ENCODE assay signal across 12 cellular contexts in the genomic region with DNA sequence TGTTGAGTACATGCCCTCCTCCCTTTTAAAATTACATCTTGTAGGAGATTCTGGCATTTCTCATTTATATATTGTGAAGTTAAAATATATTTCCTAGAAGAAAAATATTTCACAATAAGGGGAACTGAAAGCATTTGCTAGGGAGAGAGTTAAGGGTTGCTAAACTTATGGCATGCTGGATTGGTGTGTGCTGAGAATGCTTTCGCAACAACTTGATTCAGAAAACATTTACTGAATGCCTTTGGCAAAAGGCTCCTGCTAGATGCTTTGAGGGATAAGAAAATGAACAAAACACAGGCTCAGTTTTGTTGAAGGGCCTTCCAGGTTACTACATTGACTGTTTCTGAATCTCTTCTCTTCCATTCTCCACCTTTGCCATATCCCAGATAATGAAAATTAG.
DNase-seq lines count a peak whose midpoint lies in the region; ATAC-seq, FAIRE-seq and TF ChIP-seq lines count a peak whose summit lies in the region.
"Had no signal": no experiment of that assay in that cellular context is flagged by ENCODE, and none has a peak within 500 bp of the region (broad histone marks: within the 10 kb centered on the region; RNA-seq: fewer than 3 reads in every experiment).

No MANE protein-coding gene starts in this region.

- no peak overlapping the region for H3K4ac ChIP-seq in H1 (replicated peaks; ENCODE audit: insufficient read length, low read depth, low read length)

- H4K91ac ChIP-seq in H1 (replicated peaks; ENCODE audit: insufficient read length, low read length) = no peak overlapping the region

- no peaks in the 10 kb centered on the region for H3K9me3 ChIP-seq in H1 (ENCODE audit: insufficient read depth in 2 of 2, low read depth in 1 of 2, low read length in 1 of 2)
- H3K9me3 ChIP-seq in esophagus muscularis mucosa = no peaks in the 10 kb centered on the region
- H3K9me3 ChIP-seq: Caco-2, HAP-1 had no signal

- no peak overlapping the region for H3K56ac ChIP-seq in H1 (replicated peaks; ENCODE audit: insufficient read length, low read depth, low read length)

- CTCF ChIA-PET in H1 (lab: Charles Lee; ENCODE audit: partially characterized antibody) = interaction anchor here (0.7 to 1.4 kb wide), 2 partner anchors 9 to 15 kb away, joined by 3 read pairs; no protein-coding TSS in a partner anchor
- CTCF ChIA-PET in activated CD4-positive, alpha-beta T cell treated with anti-CD3 and anti-CD28 coated beads for 36 hours (lab: Charles Lee) = interaction anchor here (0.7 to 1.9 kb wide), 4 partner anchors 9 to 66 kb away, joined by 3 to 7 read pairs (median 4); no protein-coding TSS in a partner anchor

- H3K14ac ChIP-seq in H1 (ENCODE audit: insufficient read length) = no peak overlapping the region

- H3K27me3 ChIP-seq in H1 (replicated peaks in 1 of 4; ENCODE audit: control insufficient read depth in 3 of 4, extremely low read depth in 1 of 4, insufficient read depth in 3 of 4, low read length in 3 of 4) = no peaks in the 10 kb centered on the region
- H3K27me3 ChIP-seq in esophagus muscularis mucosa = no peaks in the 10 kb centered on the region

- DNase-seq in AG08395 (ENCODE audit: low spot score) = peak; percentile 76
- peak; percentile 22 for DNase-seq in NCI-H460 (ENCODE audit: extremely low read depth, low read depth)
- no peak for DNase-seq in H1 (ENCODE audit: low read depth in 1 of 2, low spot score in 2 of 2)
- DNase-seq in myocyte (ENCODE audit: low read depth) = peak; percentile 33
- no peak for DNase-seq in esophagus muscularis mucosa (ENCODE audit: extremely low spot score)
- no peak for DNase-seq in activated CD4-positive, alpha-beta T cell treated with anti-CD3 and anti-CD28 coated beads for 36 hours
- no peak for DNase-seq in COLO668 (lab: John Stamatoyannopoulos, UW; ENCODE audit: unreplicated experiment)
- no peak for DNase-seq in activated T-cell treated with anti-CD3 and anti-CD28 coated beads for 4 hours
- DNase-seq: NCI-H2227 treated with DMSO at 0.1 percent for 48 hours had no signal

- no peak overlapping the region for H2AFZ ChIP-seq in H1 (ENCODE audit: low read length)

- no peak overlapping the region for H2BK120ac ChIP-seq in H1 (replicated peaks; ENCODE audit: low read depth, low read length)

- H3K27me3 Mint-ChIP-seq in activated CD4-positive, alpha-beta T cell treated with anti-CD3 and anti-CD28 coated beads for 36 hours = no peaks in the 10 kb centered on the region

- no peaks in the 10 kb centered on the region for H4K20me1 ChIP-seq in H1 (replicated peaks in 1 of 2; ENCODE audit: control insufficient read depth in 1 of 2, insufficient read depth in 2 of 2, low read length in 2 of 2)

- H3K4me1 Mint-ChIP-seq in activated CD4-positive, alpha-beta T cell treated with anti-CD3 and anti-CD28 coated beads for 36 hours = peaks cover 40% of the 10 kb centered on the region

- no peak overlapping the region for H2BK12ac ChIP-seq in H1 (ENCODE audit: low read depth, low read length)

- ATAC-seq in activated CD4-positive, alpha-beta T cell treated with anti-CD3 and anti-CD28 coated beads for 36 hours = no peak

- no peak for FAIRE-seq in H1 (lab: Jason Lieb, UNC)
- FAIRE-seq: islet of Langerhans had no signal

- H3K36me3 Mint-ChIP-seq in activated CD4-positive, alpha-beta T cell treated with anti-CD3 and anti-CD28 coated beads for 36 hours (ENCODE audit: low read depth) = peaks cover 5% of the 10 kb centered on the region

- no peak for TF ChIP-seq RAD21 in H1 (IDR thresholded peaks at IDR 0.05 in 1 of 2, conservative IDR thresholded peaks at IDR 0.05 in 1 of 2; ENCODE audit: low read depth in 2 of 2, low read length in 2 of 2)

- no peaks in the 10 kb centered on the region for H3K23me2 ChIP-seq in H1 (ENCODE audit: low read depth, low read length)

- H3K79me1 ChIP-seq in H1 (ENCODE audit: low read depth, low read length) = peaks cover 3% of the 10 kb centered on the region; the same call in 1 of the 2 replicates

- H3K36me3 ChIP-seq in H1 (ENCODE audit: control insufficient read depth in 2 of 4, insufficient read depth in 4 of 4, low read length in 3 of 4) (no peaks in the 10 kb centered on the region), esophagus muscularis mucosa (no peaks in the 10 kb centered on the region)
- H3K36me3 ChIP-seq: HAP-1 had no signal

- H3K4me2 ChIP-seq in H1 (ENCODE audit: insufficient read depth in 1 of 2, low read depth in 2 of 2, low read length in 2 of 2) = no peak overlapping the region

- H3K4me3 Mint-ChIP-seq in activated CD4-positive, alpha-beta T cell treated with anti-CD3 and anti-CD28 coated beads for 36 hours = no peak overlapping the region

- H3K27ac ChIP-seq in H1 (ENCODE audit: low read depth, low read length) (no peak overlapping the region), esophagus muscularis mucosa (replicated peaks in 1 of 4) (peak overlapping the region in 2 of 4 donors; percentile 28 to 60)

- H2BK15ac ChIP-seq in H1 (ENCODE audit: low read length) = no peak overlapping the region

- no peak for TF ChIP-seq POLR2A in H1 (IDR thresholded peaks at IDR 0.05; ENCODE audit: control extremely low read depth in 1 of 2, low read depth in 2 of 2, low read length in 2 of 2)
- no peak for TF ChIP-seq POLR2A in esophagus muscularis mucosa (IDR thresholded peaks at IDR 0.05; ENCODE audit: low read depth)

- no peak overlapping the region for H3K23ac ChIP-seq in H1 (ENCODE audit: insufficient read length)

- TF ChIP-seq EP300 in H1 (IDR thresholded peaks at IDR 0.05; ENCODE audit: borderline replicate concordance in 1 of 2, low read depth in 2 of 2, low read length in 2 of 2) (no peak), esophagus muscularis mucosa (IDR thresholded peaks at IDR 0.05) (no peak)

- POLR2A ChIA-PET in H1 (lab: Charles Lee; ENCODE audit: partially characterized antibody) = interaction anchor here (1.1 kb wide), 1 partner anchor 18 kb away, joined by 3 read pairs; no protein-coding TSS in a partner anchor
- POLR2A ChIA-PET in activated CD4-positive, alpha-beta T cell treated with anti-CD3 and anti-CD28 coated beads for 36 hours (lab: Charles Lee) = no interaction called here

- H2AK5ac ChIP-seq in H1 (ENCODE audit: low read depth, low read length) = no peak overlapping the region

- H2BK5ac ChIP-seq in H1 (ENCODE audit: low read depth, low read length) = no peak overlapping the region

- no peak overlapping the region for H3K9ac ChIP-seq in H1 (replicated peaks in 1 of 4; ENCODE audit: extremely low read depth in 1 of 4, low read depth in 3 of 4, low read length in 3 of 4)

- H3K27ac Mint-ChIP-seq in activated CD4-positive, alpha-beta T cell treated with anti-CD3 and anti-CD28 coated beads for 36 hours = no peak overlapping the region

- H3K9me3 Mint-ChIP-seq in activated CD4-positive, alpha-beta T cell treated with anti-CD3 and anti-CD28 coated beads for 36 hours (ENCODE audit: low read depth) = no peaks in the 10 kb centered on the region

- WGBS in H1 (ENCODE audit: extremely low coverage in 1 of 2, insufficient coverage in 1 of 2, insufficient read length in 1 of 2, insufficient replicate concordance in 2 of 2, low coverage in 1 of 2, low lambda C conversion rate in 2 of 2, missing lambda C conversion rate in 1 of 2), 2 experiments = 88% methylated on average over 1 of the region's 1 CpG; no CpG with 5 or more reads in 1 of the 2 experiments
- 48% methylated on average over 1 of the region's 1 CpG for WGBS in esophagus muscularis mucosa

- H3K4me1 ChIP-seq in H1 (replicated peaks in 1 of 4; ENCODE audit: control insufficient read depth in 3 of 4, insufficient read depth in 4 of 4, low read length in 3 of 4) (peaks cover 0 to 24% (median 20%) of the 10 kb centered on the region in 4 experiments; a peak in 5 of 7 replicates), esophagus muscularis mucosa (peaks cover 62 to 84% (median 81%) of the 10 kb centered on the region in 4 donors)

- H4K8ac ChIP-seq in H1 (ENCODE audit: extremely low read depth, insufficient read depth, low read length) = no peak overlapping the region

- H3K18ac ChIP-seq in H1 (ENCODE audit: extremely low read depth, low read length) = no peak overlapping the region

- H4K5ac ChIP-seq in H1 (ENCODE audit: insufficient read length, low read depth, low read length) = no peak overlapping the region

- H3K79me2 ChIP-seq in H1 (ENCODE audit: control insufficient read depth in 1 of 2, insufficient read depth in 2 of 2, low read length in 2 of 2) = peaks cover 0 to 66% of the 10 kb centered on the region in 2 experiments; a peak in 3 of 4 replicates

- H2BK20ac ChIP-seq in H1 (ENCODE audit: low read length) = no peak overlapping the region

- no peak overlapping the region for H3K4me3 ChIP-seq in H1 (ENCODE audit: extremely low read depth in 1 of 4, insufficient read depth in 2 of 4, low read depth in 3 of 4, low read length in 4 of 4)
- no peak overlapping the region for H3K4me3 ChIP-seq in esophagus muscularis mucosa
- H3K4me3 ChIP-seq: HAP-1 had no signal

- intact Hi-C loops in esophagus muscularis mucosa (cut with DNase I) = no loop called here
- intact Hi-C loops in activated CD4-positive, alpha-beta T cell treated with anti-CD3 and anti-CD28 coated beads for 36 hours (cut with DNase I, micrococcal nuclease) = no loop called here

- no peak for TF ChIP-seq CTCF in H1 (IDR thresholded peaks at IDR 0.05; ENCODE audit: control extremely low read depth in 1 of 3, insufficient read depth in 1 of 3, low read depth in 1 of 3, low read length in 3 of 3)
- no peak for TF ChIP-seq CTCF in esophagus muscularis mucosa (IDR thresholded peaks at IDR 0.05)

TF ChIP-seq in H1, 55 proteins besides CTCF, POLR2A, EP300 and RAD21:
- TF ChIP-seq CEBPB (IDR thresholded peaks at IDR 0.05; ENCODE audit: low read depth, low read length) (peak; percentile 87), TAF7 (optimal IDR thresholded peaks at IDR 0.05; ENCODE audit: borderline replicate concordance, low read depth, low read length) (no peak), SUZ12 (IDR thresholded peaks at IDR 0.05; ENCODE audit: low read length) (no peak)

Comparison
In these comparisons a context has a peak if more than half of its experiments do, and no peak if none do; other contexts are left out.
1. DNase-seq: peak in AG08395 (single experiment), NCI-H460 (single experiment) and myocyte (single experiment); none in H1 (0 of 2), esophagus muscularis mucosa (single experiment), activated CD4-positive, alpha-beta T cell treated with anti-CD3 and anti-CD28 coated beads for 36 hours (single experiment), COLO668 (single experiment) and activated T-cell treated with anti-CD3 and anti-CD28 coated beads for 4 hours (single experiment).